22 cellular contexts compared by ENCODE assay signal in genomic region chr13:91097269-91097668, GRCh38.
"Had no signal": no experiment of that assay in that cellular context is flagged by ENCODE, and none has a peak within 500 bp of the region (broad histone marks: within the 10 kb centered on the region; RNA-seq: fewer than 3 reads in every experiment).

No MANE protein-coding gene starts in this region.

- H3K4me3 Mint-ChIP-seq: dendritic cell treated with granulocyte-macrophage colony-stimulating factor and Interleukin-4, amounts not matched to agents 40 ng/mL and 50 ng/mL, for 4 days; effector memory CD8-positive, alpha-beta T cell; immature natural killer cell; nephron had no signal

- H3K4me1 Mint-ChIP-seq: immature natural killer cell had no signal

- H3K27me3 ChIP-seq: esophagus muscularis mucosa, gastrocnemius medialis, sigmoid colon had no signal

- H3K9me3 ChIP-seq: esophagus muscularis mucosa, gastrocnemius medialis, left ventricle myocardium inferior, sigmoid colon, stomach, thoracic aorta had no signal

- H3K9me3 Mint-ChIP-seq: dendritic cell treated with granulocyte-macrophage colony-stimulating factor and Interleukin-4, amounts not matched to agents 40 ng/mL and 50 ng/mL, for 4 days; nephron had no signal

- H3K27me3 Mint-ChIP-seq: dendritic cell treated with granulocyte-macrophage colony-stimulating factor and Interleukin-4, amounts not matched to agents 40 ng/mL and 50 ng/mL, for 4 days; effector memory CD8-positive, alpha-beta T cell had no signal

- H3K36me3 Mint-ChIP-seq: immature natural killer cell had no signal

- H3K27ac ChIP-seq: epithelial cell of prostate, esophagus muscularis mucosa, gastrocnemius medialis, left ventricle myocardium inferior, sigmoid colon, skin epidermis, stomach, thoracic aorta had no signal

- H3K4me1 ChIP-seq: esophagus muscularis mucosa, gastrocnemius medialis, left ventricle myocardium inferior, sigmoid colon, stomach had no signal

- H3K4me3 ChIP-seq: esophagus muscularis mucosa, gastrocnemius medialis, left ventricle myocardium inferior, lung, sigmoid colon, skin epidermis, stomach, thoracic aorta had no signal

- ATAC-seq: effector memory CD8-positive, alpha-beta T cell; gastrocnemius medialis; left cardiac atrium had no signal

- H3K27ac Mint-ChIP-seq: dendritic cell treated with granulocyte-macrophage colony-stimulating factor and Interleukin-4, amounts not matched to agents 40 ng/mL and 50 ng/mL, for 4 days; effector memory CD8-positive, alpha-beta T cell; immature natural killer cell had no signal

- DNase-seq: effector memory CD8-positive, alpha-beta T cell; gastrocnemius medialis; glutamatergic neuron; immature natural killer cell; left cardiac atrium; left ventricle myocardium inferior; mesenchymal stem cell; midbrain; posterior cingulate gyrus; sigmoid colon; stimulated activated CD4-positive, alpha-beta T cell treated with anti-CD3 and anti-CD28 coated beads, Interleukin-12 subunit alpha, Interleukin-12 subunit beta, amount 100 ng/mL, for 4 hours; stimulated activated naive CD4-positive, alpha-beta T cell; stomach; substantia nigra; trophoblast cell had no signal

- H3K36me3 ChIP-seq: esophagus muscularis mucosa, gastrocnemius medialis, left ventricle myocardium inferior, sigmoid colon, stomach, thoracic aorta had no signal
